In the genomic region with DNA sequence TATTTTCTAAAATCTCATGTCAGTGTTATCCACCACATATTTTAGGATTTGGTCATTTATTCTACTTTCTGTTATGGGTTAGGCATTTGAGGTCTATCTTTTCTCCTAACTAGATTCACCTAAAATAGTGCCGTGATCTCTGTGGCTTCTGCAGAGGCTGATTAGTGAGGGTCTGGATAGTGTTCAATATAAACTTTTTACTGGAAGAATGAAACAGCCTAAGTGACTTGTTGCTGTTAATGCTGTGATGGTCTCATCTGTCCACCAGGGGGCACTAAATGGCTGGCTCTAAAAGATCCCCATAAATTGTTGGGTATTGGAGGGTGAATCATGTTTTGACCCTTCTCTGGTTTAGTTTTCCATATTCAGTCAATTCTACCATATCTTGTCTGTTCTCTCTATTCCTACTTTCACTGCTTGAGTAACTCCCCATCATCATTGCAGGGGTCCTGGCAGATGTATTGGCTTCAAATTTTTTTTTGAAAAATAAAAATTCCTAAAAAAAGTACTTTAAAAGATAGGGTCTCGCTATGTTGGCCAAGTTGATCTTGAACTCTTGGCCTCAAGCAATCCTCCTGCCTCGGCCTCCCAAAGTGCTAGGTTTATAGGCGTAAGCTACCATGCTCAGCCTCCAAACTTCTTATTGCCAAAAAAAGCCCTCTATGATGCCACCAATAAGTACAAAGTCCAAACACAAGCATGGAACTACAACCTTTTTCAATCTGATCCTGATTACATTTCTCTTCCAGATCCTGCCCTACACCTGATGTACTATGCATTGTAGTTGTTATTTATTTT, we compare ENCODE assay signal across 1 cellular context.
A peak's percentile ranks its signal among the peaks of the same experiment; 100 is the strongest.
TF ChIP-seq lines count a peak whose summit lies in the region.

No MANE protein-coding gene starts in this region.

TF ChIP-seq in HepG2, 621 proteins besides CTCF, POLR2A, EP300 and RAD21 (continued from another document and continues in another):
- TF ChIP-seq, protein P1, sequence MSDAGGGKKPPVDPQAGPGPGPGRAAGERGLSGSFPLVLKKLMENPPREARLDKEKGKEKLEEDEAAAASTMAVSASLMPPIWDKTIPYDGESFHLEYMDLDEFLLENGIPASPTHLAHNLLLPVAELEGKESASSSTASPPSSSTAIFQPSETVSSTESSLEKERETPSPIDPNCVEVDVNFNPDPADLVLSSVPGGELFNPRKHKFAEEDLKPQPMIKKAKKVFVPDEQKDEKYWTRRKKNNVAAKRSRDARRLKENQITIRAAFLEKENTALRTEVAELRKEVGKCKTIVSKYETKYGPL (CRISPR knock-in tag; IDR thresholded peaks at IDR 0.05), result no peak
- TF ChIP-seq TCF7L2 (IDR thresholded peaks at IDR 0.05; ENCODE audit: low read depth, low read length), result no peak
- no peak for TF ChIP-seq RARG (CRISPR knock-in tag; IDR thresholded peaks at IDR 0.05; ENCODE audit: low read depth)
- no peak for TF ChIP-seq FOXP1 (IDR thresholded peaks at IDR 0.05)
- TF ChIP-seq FOXP1 (CRISPR knock-in tag; IDR thresholded peaks at IDR 0.05), result no peak
- TF ChIP-seq, protein P2, sequence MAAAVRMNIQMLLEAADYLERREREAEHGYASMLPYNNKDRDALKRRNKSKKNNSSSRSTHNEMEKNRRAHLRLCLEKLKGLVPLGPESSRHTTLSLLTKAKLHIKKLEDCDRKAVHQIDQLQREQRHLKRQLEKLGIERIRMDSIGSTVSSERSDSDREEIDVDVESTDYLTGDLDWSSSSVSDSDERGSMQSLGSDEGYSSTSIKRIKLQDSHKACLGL (CRISPR knock-in tag; IDR thresholded peaks at IDR 0.05), result no peak
- TF ChIP-seq, protein P3, sequence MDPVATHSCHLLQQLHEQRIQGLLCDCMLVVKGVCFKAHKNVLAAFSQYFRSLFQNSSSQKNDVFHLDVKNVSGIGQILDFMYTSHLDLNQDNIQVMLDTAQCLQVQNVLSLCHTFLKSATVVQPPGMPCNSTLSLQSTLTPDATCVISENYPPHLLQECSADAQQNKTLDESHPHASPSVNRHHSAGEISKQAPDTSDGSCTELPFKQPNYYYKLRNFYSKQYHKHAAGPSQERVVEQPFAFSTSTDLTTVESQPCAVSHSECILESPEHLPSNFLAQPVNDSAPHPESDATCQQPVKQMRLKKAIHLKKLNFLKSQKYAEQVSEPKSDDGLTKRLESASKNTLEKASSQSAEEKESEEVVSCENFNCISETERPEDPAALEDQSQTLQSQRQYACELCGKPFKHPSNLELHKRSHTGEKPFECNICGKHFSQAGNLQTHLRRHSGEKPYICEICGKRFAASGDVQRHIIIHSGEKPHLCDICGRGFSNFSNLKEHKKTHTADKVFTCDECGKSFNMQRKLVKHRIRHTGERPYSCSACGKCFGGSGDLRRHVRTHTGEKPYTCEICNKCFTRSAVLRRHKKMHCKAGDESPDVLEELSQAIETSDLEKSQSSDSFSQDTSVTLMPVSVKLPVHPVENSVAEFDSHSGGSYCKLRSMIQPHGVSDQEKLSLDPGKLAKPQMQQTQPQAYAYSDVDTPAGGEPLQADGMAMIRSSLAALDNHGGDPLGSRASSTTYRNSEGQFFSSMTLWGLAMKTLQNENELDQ (CRISPR knock-in tag; IDR thresholded peaks at IDR 0.05; ENCODE audit: borderline replicate concordance), result peak; percentile 41; the same call in 1 of the 2 replicates
- TF ChIP-seq, protein P4, sequence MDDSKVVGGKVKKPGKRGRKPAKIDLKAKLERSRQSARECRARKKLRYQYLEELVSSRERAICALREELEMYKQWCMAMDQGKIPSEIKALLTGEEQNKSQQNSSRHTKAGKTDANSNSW (CRISPR knock-in tag; IDR thresholded peaks at IDR 0.05; ENCODE audit: borderline replicate concordance), result 0 out of 2 replicates have a peak, but pooled peaks have one; percentile 79
- TF ChIP-seq, protein P5, sequence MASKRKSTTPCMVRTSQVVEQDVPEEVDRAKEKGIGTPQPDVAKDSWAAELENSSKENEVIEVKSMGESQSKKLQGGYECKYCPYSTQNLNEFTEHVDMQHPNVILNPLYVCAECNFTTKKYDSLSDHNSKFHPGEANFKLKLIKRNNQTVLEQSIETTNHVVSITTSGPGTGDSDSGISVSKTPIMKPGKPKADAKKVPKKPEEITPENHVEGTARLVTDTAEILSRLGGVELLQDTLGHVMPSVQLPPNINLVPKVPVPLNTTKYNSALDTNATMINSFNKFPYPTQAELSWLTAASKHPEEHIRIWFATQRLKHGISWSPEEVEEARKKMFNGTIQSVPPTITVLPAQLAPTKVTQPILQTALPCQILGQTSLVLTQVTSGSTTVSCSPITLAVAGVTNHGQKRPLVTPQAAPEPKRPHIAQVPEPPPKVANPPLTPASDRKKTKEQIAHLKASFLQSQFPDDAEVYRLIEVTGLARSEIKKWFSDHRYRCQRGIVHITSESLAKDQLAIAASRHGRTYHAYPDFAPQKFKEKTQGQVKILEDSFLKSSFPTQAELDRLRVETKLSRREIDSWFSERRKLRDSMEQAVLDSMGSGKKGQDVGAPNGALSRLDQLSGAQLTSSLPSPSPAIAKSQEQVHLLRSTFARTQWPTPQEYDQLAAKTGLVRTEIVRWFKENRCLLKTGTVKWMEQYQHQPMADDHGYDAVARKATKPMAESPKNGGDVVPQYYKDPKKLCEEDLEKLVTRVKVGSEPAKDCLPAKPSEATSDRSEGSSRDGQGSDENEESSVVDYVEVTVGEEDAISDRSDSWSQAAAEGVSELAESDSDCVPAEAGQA (IDR thresholded peaks at IDR 0.05; ENCODE audit: low read depth), result no peak
- TF ChIP-seq, protein P5 (CRISPR knock-in tag; IDR thresholded peaks at IDR 0.05; ENCODE audit: borderline replicate concordance), result no peak
- TF ChIP-seq SALL2 (CRISPR knock-in tag; IDR thresholded peaks at IDR 0.05), result no peak; the same call in 1 of the 2 replicates
- no peak for TF ChIP-seq MBNL3 (CRISPR knock-in tag; conservative IDR thresholded peaks at IDR 0.05)
- no peak for TF ChIP-seq ZNF468 (CRISPR knock-in tag; IDR thresholded peaks at IDR 0.05)
- TF ChIP-seq ISL2 (CRISPR knock-in tag; IDR thresholded peaks at IDR 0.05), result 0 out of 2 replicates have a peak, but pooled peaks have one; percentile 10
- TF ChIP-seq ZNF766 (CRISPR knock-in tag; IDR thresholded peaks at IDR 0.05; ENCODE audit: borderline replicate concordance), result no peak
- TF ChIP-seq ZNF879 (CRISPR knock-in tag; IDR thresholded peaks at IDR 0.05), result no peak
- no peak for TF ChIP-seq ZZZ3 (CRISPR knock-in tag; IDR thresholded peaks at IDR 0.05; ENCODE audit: borderline replicate concordance)
- TF ChIP-seq ARHGAP35 (CRISPR knock-in tag; IDR thresholded peaks at IDR 0.05; ENCODE audit: borderline replicate concordance), result no peak
- TF ChIP-seq, protein P6, sequence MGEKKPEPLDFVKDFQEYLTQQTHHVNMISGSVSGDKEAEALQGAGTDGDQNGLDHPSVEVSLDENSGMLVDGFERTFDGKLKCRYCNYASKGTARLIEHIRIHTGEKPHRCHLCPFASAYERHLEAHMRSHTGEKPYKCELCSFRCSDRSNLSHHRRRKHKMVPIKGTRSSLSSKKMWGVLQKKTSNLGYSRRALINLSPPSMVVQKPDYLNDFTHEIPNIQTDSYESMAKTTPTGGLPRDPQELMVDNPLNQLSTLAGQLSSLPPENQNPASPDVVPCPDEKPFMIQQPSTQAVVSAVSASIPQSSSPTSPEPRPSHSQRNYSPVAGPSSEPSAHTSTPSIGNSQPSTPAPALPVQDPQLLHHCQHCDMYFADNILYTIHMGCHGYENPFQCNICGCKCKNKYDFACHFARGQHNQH (CRISPR knock-in tag; IDR thresholded peaks at IDR 0.05), result 0 out of 2 replicates have a peak, but pooled peaks have one; percentile 42
- TF ChIP-seq, protein P7, sequence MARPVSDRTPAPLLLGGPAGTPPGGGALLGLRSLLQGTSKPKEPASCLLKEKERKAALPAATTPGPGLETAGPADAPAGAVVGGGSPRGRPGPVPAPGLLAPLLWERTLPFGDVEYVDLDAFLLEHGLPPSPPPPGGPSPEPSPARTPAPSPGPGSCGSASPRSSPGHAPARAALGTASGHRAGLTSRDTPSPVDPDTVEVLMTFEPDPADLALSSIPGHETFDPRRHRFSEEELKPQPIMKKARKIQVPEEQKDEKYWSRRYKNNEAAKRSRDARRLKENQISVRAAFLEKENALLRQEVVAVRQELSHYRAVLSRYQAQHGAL (CRISPR knock-in tag; IDR thresholded peaks at IDR 0.05; ENCODE audit: not compliant biosample characterization), result no peak
- TF ChIP-seq ZFP82 (CRISPR knock-in tag; IDR thresholded peaks at IDR 0.05; ENCODE audit: borderline replicate concordance), result no peak
- TF ChIP-seq SNAI1 (CRISPR knock-in tag; IDR thresholded peaks at IDR 0.05; ENCODE audit: borderline replicate concordance), result no peak
- TF ChIP-seq ZSCAN12 (CRISPR knock-in tag; IDR thresholded peaks at IDR 0.05), result no peak
- TF ChIP-seq MTA1 (CRISPR knock-in tag; IDR thresholded peaks at IDR 0.05; ENCODE audit: borderline replicate concordance), result no peak
- no peak for TF ChIP-seq ZBTB1 (CRISPR knock-in tag; IDR thresholded peaks at IDR 0.05; ENCODE audit: borderline replicate concordance)
- TF ChIP-seq NBN (conservative IDR thresholded peaks at IDR 0.05), result no peak
- TF ChIP-seq KLF16 (CRISPR knock-in tag; IDR thresholded peaks at IDR 0.05), result peak in 1 of 2 experiments; percentile 81; a peak in 1 of 4 replicates
- TF ChIP-seq ZNF205 (CRISPR knock-in tag; IDR thresholded peaks at IDR 0.05), result peak; percentile 19; the same call in 1 of the 2 replicates
- TF ChIP-seq ZSCAN22 (CRISPR knock-in tag; IDR thresholded peaks at IDR 0.05), result no peak
- TF ChIP-seq HOXA5 (CRISPR knock-in tag; IDR thresholded peaks at IDR 0.05), result no peak; the same call in none of the 2 replicates
- no peak for TF ChIP-seq NONO (IDR thresholded peaks at IDR 0.05)
- no peak for TF ChIP-seq NONO (CRISPR knock-in tag; conservative IDR thresholded peaks at IDR 0.05)
- TF ChIP-seq HDAC2 (CRISPR knock-in tag; IDR thresholded peaks at IDR 0.05), result no peak
- TF ChIP-seq HOXA3 (CRISPR knock-in tag; IDR thresholded peaks at IDR 0.05), result no peak
- TF ChIP-seq, protein P8, sequence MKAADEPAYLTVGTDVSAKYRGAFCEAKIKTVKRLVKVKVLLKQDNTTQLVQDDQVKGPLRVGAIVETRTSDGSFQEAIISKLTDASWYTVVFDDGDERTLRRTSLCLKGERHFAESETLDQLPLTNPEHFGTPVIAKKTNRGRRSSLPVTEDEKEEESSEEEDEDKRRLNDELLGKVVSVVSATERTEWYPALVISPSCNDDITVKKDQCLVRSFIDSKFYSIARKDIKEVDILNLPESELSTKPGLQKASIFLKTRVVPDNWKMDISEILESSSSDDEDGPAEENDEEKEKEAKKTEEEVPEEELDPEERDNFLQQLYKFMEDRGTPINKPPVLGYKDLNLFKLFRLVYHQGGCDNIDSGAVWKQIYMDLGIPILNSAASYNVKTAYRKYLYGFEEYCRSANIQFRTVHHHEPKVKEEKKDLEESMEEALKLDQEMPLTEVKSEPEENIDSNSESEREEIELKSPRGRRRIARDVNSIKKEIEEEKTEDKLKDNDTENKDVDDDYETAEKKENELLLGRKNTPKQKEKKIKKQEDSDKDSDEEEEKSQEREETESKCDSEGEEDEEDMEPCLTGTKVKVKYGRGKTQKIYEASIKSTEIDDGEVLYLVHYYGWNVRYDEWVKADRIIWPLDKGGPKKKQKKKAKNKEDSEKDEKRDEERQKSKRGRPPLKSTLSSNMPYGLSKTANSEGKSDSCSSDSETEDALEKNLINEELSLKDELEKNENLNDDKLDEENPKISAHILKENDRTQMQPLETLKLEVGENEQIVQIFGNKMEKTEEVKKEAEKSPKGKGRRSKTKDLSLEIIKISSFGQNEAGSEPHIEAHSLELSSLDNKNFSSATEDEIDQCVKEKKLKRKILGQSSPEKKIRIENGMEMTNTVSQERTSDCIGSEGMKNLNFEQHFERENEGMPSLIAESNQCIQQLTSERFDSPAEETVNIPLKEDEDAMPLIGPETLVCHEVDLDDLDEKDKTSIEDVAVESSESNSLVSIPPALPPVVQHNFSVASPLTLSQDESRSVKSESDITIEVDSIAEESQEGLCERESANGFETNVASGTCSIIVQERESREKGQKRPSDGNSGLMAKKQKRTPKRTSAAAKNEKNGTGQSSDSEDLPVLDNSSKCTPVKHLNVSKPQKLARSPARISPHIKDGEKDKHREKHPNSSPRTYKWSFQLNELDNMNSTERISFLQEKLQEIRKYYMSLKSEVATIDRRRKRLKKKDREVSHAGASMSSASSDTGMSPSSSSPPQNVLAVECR (CRISPR knock-in tag; IDR thresholded peaks at IDR 0.05; ENCODE audit: borderline replicate concordance), result peak; percentile 30; the same call in 1 of the 2 replicates
